Comparison of ENCODE assay signal across 16 cellular contexts in genomic region chr4:138865765-138866164, GRCh38.
"Had no signal": no experiment of that assay in that cellular context is flagged by ENCODE, and none has a peak within 500 bp of the region (broad histone marks: within the 10 kb centered on the region; RNA-seq: fewer than 3 reads in every experiment).

No MANE protein-coding gene starts in this region.

- H3K4me3 ChIP-seq: psoas muscle, right lobe of liver, tibial artery, upper lobe of right lung, vagina had no signal

- DNase-seq: effector CD4-positive, alpha-beta T cell; foreskin melanocyte; hippocampal formation; left colon; mammary epithelial cell; naive thymus-derived CD4-positive, alpha-beta T cell; nephron progenitor cell; psoas muscle; retina; right lobe of liver; stimulated activated CD4-positive, alpha-beta T cell treated with anti-CD3 and anti-CD28 coated beads, Interleukin-4, amount 100 ng/mL, for 1 hour; tibial artery; upper lobe of right lung had no signal

- H3K4me3 Mint-ChIP-seq: naive thymus-derived CD4-positive, alpha-beta T cell; stimulated activated memory B cell treated with anti-CD40 and anti-IgM and Interleukin-4, amounts not matched to agents 10 μg/mL and 1 μg/mL and 100 μg/mL, for 72 hours; stimulated activated naive CD8-positive, alpha-beta T cell treated with anti-CD3 and anti-CD28 coated beads, Interleukin-15, Interleukin-2, amounts not matched to agents 100 ng/mL and 50 ng/mL, for 24 hours had no signal

- H3K27ac ChIP-seq: psoas muscle, right lobe of liver, tibial artery, upper lobe of right lung, vagina had no signal

- H3K27me3 ChIP-seq: right lobe of liver, tibial artery, upper lobe of right lung, vagina had no signal

- H3K4me1 Mint-ChIP-seq: stimulated activated memory B cell treated with anti-CD40 and anti-IgM and Interleukin-4, amounts not matched to agents 10 μg/mL and 1 μg/mL and 100 μg/mL, for 72 hours had no signal

- H3K36me3 ChIP-seq: right lobe of liver, tibial artery, upper lobe of right lung, vagina had no signal

- H3K27ac Mint-ChIP-seq: naive thymus-derived CD4-positive, alpha-beta T cell; stimulated activated memory B cell treated with anti-CD40 and anti-IgM and Interleukin-4, amounts not matched to agents 10 μg/mL and 1 μg/mL and 100 μg/mL, for 72 hours; stimulated activated naive CD8-positive, alpha-beta T cell treated with anti-CD3 and anti-CD28 coated beads, Interleukin-15, Interleukin-2, amounts not matched to agents 100 ng/mL and 50 ng/mL, for 24 hours had no signal

- H3K36me3 Mint-ChIP-seq: naive thymus-derived CD4-positive, alpha-beta T cell; stimulated activated memory B cell treated with anti-CD40 and anti-IgM and Interleukin-4, amounts not matched to agents 10 μg/mL and 1 μg/mL and 100 μg/mL, for 72 hours had no signal

- H3K9me3 ChIP-seq: psoas muscle, right lobe of liver, tibial artery, upper lobe of right lung, vagina had no signal

- H3K4me1 ChIP-seq: psoas muscle, right lobe of liver, tibial artery, vagina had no signal

- H3K9me3 Mint-ChIP-seq: naive thymus-derived CD4-positive, alpha-beta T cell; nephron progenitor cell; stimulated activated memory B cell treated with anti-CD40 and anti-IgM and Interleukin-4, amounts not matched to agents 10 μg/mL and 1 μg/mL and 100 μg/mL, for 72 hours; stimulated activated naive CD8-positive, alpha-beta T cell treated with anti-CD3 and anti-CD28 coated beads, Interleukin-15, Interleukin-2, amounts not matched to agents 100 ng/mL and 50 ng/mL, for 24 hours had no signal
